In genomic region chr2:228845162-228845910, GRCh38 we compare ENCODE assay signal across 30 cellular contexts.
"Had no signal": no experiment of that assay in that cellular context is flagged by ENCODE, and none has a peak within 500 bp of the region (broad histone marks: within the 10 kb centered on the region; RNA-seq: fewer than 3 reads in every experiment).

No MANE protein-coding gene starts in this region.

- H3K4me3 Mint-ChIP-seq: activated B cell treated with CpG ODN at 0.5 μM for 24 hours; activated CD8-positive, alpha-beta memory T cell treated with anti-CD3 and anti-CD28 coated beads, Interleukin-2, amount 10 ng/mL, durations not matched to agents 7 days and 5 days; activated CD8-positive, alpha-beta T cell treated with anti-CD3 and anti-CD28 coated beads, Interleukin-2, amount 10 ng/mL, durations not matched to agents 7 days and 5 days; activated naive CD8-positive, alpha-beta T cell; activated T-helper 1 cell treated with anti-CD3 and anti-CD28 coated beads, Interleukin-12 subunit alpha, Interleukin-12 subunit beta, Interleukin-2, Interleukin-4 antibody, amounts not matched to agents 30 ng/mL and 10 ng/mL and 1 ng/mL, durations not matched to agents 14 hours and 24 hours and 36 hours; T-helper 17 cell; T-helper 2 cell treated with Interferon-gamma antibody and Interleukin-4, amounts not matched to agents 5 μg/mL and 100 μg/mL, for 36 hours had no signal

- H3K4me1 ChIP-seq: adrenal gland, body of pancreas, colonic mucosa had no signal

- H3K4me1 Mint-ChIP-seq: activated B cell treated with CpG ODN at 0.5 μM for 24 hours; activated CD8-positive, alpha-beta memory T cell treated with anti-CD3 and anti-CD28 coated beads, Interleukin-2, amount 10 ng/mL, durations not matched to agents 7 days and 5 days; T-helper 17 cell had no signal

- H3K36me3 ChIP-seq: adrenal gland, colonic mucosa, WERI-Rb-1 had no signal

- H3K27me3 ChIP-seq: adrenal gland, body of pancreas, colonic mucosa had no signal

- H3K27ac ChIP-seq: adrenal gland, body of pancreas, colonic mucosa, WERI-Rb-1 had no signal

- ATAC-seq: activated CD4-positive, CD25-positive, alpha-beta regulatory T cell treated with anti-CD3 and anti-CD28 coated beads, Interleukin-2, amount 50 U/mL, for 24 hours; activated CD8-positive, alpha-beta memory T cell treated with anti-CD3 and anti-CD28 coated beads, Interleukin-2, amount 10 ng/mL, durations not matched to agents 7 days and 5 days; activated CD8-positive, alpha-beta T cell treated with anti-CD3 and anti-CD28 coated beads, Interleukin-2, amount 10 ng/mL, durations not matched to agents 7 days and 5 days; body of pancreas; esophagus mucosa; T-helper 17 cell had no signal

- H3K4me3 ChIP-seq: adrenal gland, body of pancreas, colonic mucosa had no signal

- H3K36me3 Mint-ChIP-seq: activated CD8-positive, alpha-beta memory T cell treated with anti-CD3 and anti-CD28 coated beads, Interleukin-2, amount 10 ng/mL, durations not matched to agents 7 days and 5 days; activated naive CD8-positive, alpha-beta T cell had no signal

- H3K27me3 Mint-ChIP-seq: activated B cell treated with CpG ODN at 0.5 μM for 24 hours; activated CD8-positive, alpha-beta memory T cell treated with anti-CD3 and anti-CD28 coated beads, Interleukin-2, amount 10 ng/mL, durations not matched to agents 7 days and 5 days; activated naive CD8-positive, alpha-beta T cell; T-helper 17 cell had no signal

- H3K27ac Mint-ChIP-seq: activated B cell treated with CpG ODN at 0.5 μM for 24 hours; activated CD8-positive, alpha-beta memory T cell treated with anti-CD3 and anti-CD28 coated beads, Interleukin-2, amount 10 ng/mL, durations not matched to agents 7 days and 5 days; activated CD8-positive, alpha-beta T cell treated with anti-CD3 and anti-CD28 coated beads, Interleukin-2, amount 10 ng/mL, durations not matched to agents 7 days and 5 days; activated naive CD8-positive, alpha-beta T cell; activated T-helper 1 cell treated with anti-CD3 and anti-CD28 coated beads, Interleukin-12 subunit alpha, Interleukin-12 subunit beta, Interleukin-2, Interleukin-4 antibody, amounts not matched to agents 30 ng/mL and 10 ng/mL and 1 ng/mL, durations not matched to agents 14 hours and 24 hours and 36 hours; activated T-helper 2 cell treated with anti-CD3 and anti-CD28 coated beads, Interferon-gamma antibody, Interleukin-2, Interleukin-4, amounts not matched to agents 10 μg/mL and 5 μg/mL and 100 μg/mL, durations not matched to agents 14 hours and 24 hours and 36 hours; T-helper 17 cell; T-helper 2 cell treated with Interferon-gamma antibody and Interleukin-4, amounts not matched to agents 5 μg/mL and 100 μg/mL, for 36 hours had no signal

- DNase-seq: activated B cell treated with CpG ODN at 0.5 μM for 24 hours; activated CD4-positive, alpha-beta T cell treated with anti-CD3 and anti-CD28 coated beads for 48 hours; activated CD4-positive, alpha-beta T cell treated with anti-CD3 and anti-CD28 coated beads, Interleukin-2, amount 50 U/mL, for 1 hour; activated CD4-positive, alpha-beta T cell treated with anti-CD3 and anti-CD28 coated beads, Interleukin-2, amount 50 U/mL, for 48 hours; activated CD8-positive, alpha-beta memory T cell treated with anti-CD3 and anti-CD28 coated beads, Interleukin-2, amount 10 ng/mL, durations not matched to agents 7 days and 5 days; activated CD8-positive, alpha-beta memory T cell treated with anti-CD3 and anti-CD28 coated beads, Interleukin-2, amount 50 U/mL, for 4 hours; activated CD8-positive, alpha-beta T cell treated with anti-CD3 and anti-CD28 coated beads, Interleukin-2, amount 10 ng/mL, durations not matched to agents 7 days and 5 days; activated effector memory CD4-positive, alpha-beta T cell treated with anti-CD3 and anti-CD28 coated beads, Interleukin-2, amount 50 U/mL, for 16 hours; activated naive CD4-positive, alpha-beta T cell; activated naive CD4-positive, alpha-beta T cell treated with anti-CD3 and anti-CD28 coated beads, Interleukin-2, amount 50 U/mL, for 16 hours; activated T-cell treated with anti-CD3 and anti-CD28 coated beads, Interleukin-2, amount 50 U/mL, for 1 hour; activated T-cell treated with anti-CD3 and anti-CD28 coated beads, Interleukin-2, amount 50 U/mL, for 48 hours; adrenal gland; amygdala; aorta; body of pancreas; caudate nucleus; colonic mucosa; effector CD8-positive, alpha-beta T cell; head of caudate nucleus; T-helper 1 cell; T-helper 17 cell; T1000; WERI-Rb-1 had no signal

- H3K9me3 ChIP-seq: adrenal gland, body of pancreas, colonic mucosa had no signal
